In the genomic region with DNA sequence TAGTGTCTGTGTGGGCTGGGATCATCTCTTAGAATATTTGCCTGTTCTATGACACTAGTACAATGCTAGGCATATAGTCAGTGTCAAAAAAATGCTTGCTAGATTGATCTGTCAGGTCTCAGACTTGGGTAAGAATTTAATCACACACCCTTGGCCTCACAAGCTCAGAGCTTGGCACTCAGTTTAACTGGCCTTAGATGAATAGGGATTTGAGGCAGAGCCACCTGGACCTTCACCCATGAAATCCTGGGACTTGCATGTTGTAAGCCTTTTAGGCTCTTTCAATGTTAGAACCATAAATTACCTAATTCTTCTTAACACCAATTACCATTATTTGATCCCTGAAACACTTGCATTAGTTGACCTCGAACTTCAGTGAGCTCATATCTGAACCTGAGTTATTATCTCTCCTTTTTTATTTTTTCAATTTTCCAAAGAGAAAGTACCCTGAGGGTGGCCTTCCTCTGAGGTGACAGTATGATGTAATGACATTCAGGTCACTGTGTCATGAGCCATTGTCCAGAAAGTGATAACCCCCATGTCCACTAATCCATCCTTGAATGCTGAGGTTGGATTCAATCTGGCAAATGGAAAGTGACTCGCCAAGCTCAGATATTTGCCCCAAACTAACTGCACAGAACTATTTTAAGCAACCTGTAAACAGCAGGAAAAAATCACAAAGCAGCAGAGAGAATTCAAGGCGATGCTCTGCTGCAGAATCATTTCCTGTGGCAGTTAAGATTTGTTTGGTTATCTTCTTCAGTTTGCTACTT, we compare ENCODE assay signal across 20 cellular contexts.
"Had no signal": no experiment of that assay in that cellular context is flagged by ENCODE, and none has a peak within 500 bp of the region (broad histone marks: within the 10 kb centered on the region; RNA-seq: fewer than 3 reads in every experiment).

No MANE protein-coding gene starts in this region.

- H3K27me3 Mint-ChIP-seq: activated CD4-positive, alpha-beta memory T cell treated with anti-CD3 and anti-CD28 coated beads, Interleukin-2, amount 10 ng/mL, durations not matched to agents 7 days and 5 days; naive B cell; stimulated activated naive B cell treated with anti-CD40 and anti-IgM and Interleukin-4, amounts not matched to agents 10 μg/mL and 1 μg/mL and 100 μg/mL, for 72 hours; T-helper 17 cell had no signal

- H3K27me3 ChIP-seq: ascending aorta, breast epithelium, right atrium auricular region, thyroid gland, uterus had no signal

- H3K36me3 ChIP-seq: ascending aorta, breast epithelium, right atrium auricular region, thyroid gland, uterus had no signal

- H3K4me1 ChIP-seq: breast epithelium, thyroid gland, uterus had no signal

- H3K9me3 ChIP-seq: ascending aorta, breast epithelium, right atrium auricular region, thyroid gland, uterus had no signal

- ATAC-seq: stimulated activated naive B cell treated with anti-CD40 and anti-IgM and Interleukin-4, amounts not matched to agents 10 μg/mL and 1 μg/mL and 100 μg/mL, for 72 hours; T-helper 17 cell had no signal

- H3K36me3 Mint-ChIP-seq: activated naive CD8-positive, alpha-beta T cell; naive B cell; stimulated activated naive B cell treated with anti-CD40 and anti-IgM and Interleukin-4, amounts not matched to agents 10 μg/mL and 1 μg/mL and 100 μg/mL, for 72 hours had no signal

- H3K27ac Mint-ChIP-seq: activated CD4-positive, alpha-beta memory T cell treated with anti-CD3 and anti-CD28 coated beads, Interleukin-2, amount 10 ng/mL, durations not matched to agents 7 days and 5 days; activated naive CD8-positive, alpha-beta T cell; naive B cell; stimulated activated naive B cell treated with anti-CD40 and anti-IgM and Interleukin-4, amounts not matched to agents 10 μg/mL and 1 μg/mL and 100 μg/mL, for 72 hours; T-helper 17 cell had no signal

- H3K27ac ChIP-seq: ascending aorta, breast epithelium, right atrium auricular region, skin epidermis, thyroid gland had no signal

- DNase-seq: activated CD4-positive, alpha-beta memory T cell treated with anti-CD3 and anti-CD28 coated beads, Interleukin-2, amount 10 ng/mL, durations not matched to agents 7 days and 5 days; activated CD4-positive, alpha-beta T cell treated with anti-CD3 and anti-CD28 coated beads for 4 hours; activated gamma-delta T cell treated with Interleukin-2 at 50 U/mL for 16 hours; activated T-cell treated with anti-CD3 and anti-CD28 coated beads, Interleukin-2, amount 50 U/mL, for 48 hours; dermis blood vessel endothelial cell; erythroblast; naive B cell; nucleus accumbens; stimulated activated CD4-positive, alpha-beta T cell treated with anti-CD3 and anti-CD28 coated beads, Interleukin-15, amount 100 ng/mL, for 24 hours; stimulated activated CD4-positive, alpha-beta T cell treated with anti-CD3 and anti-CD28 coated beads, Interleukin-4, amount 100 ng/mL, for 1 hour; stimulated activated naive B cell treated with anti-CD40 and anti-IgM and Interleukin-4, amounts not matched to agents 10 μg/mL and 1 μg/mL and 100 μg/mL, for 72 hours; T-helper 17 cell; thyroid gland; uterus had no signal

- H3K4me3 Mint-ChIP-seq: activated CD4-positive, alpha-beta memory T cell treated with anti-CD3 and anti-CD28 coated beads, Interleukin-2, amount 10 ng/mL, durations not matched to agents 7 days and 5 days; activated naive CD8-positive, alpha-beta T cell; naive B cell; stimulated activated naive B cell treated with anti-CD40 and anti-IgM and Interleukin-4, amounts not matched to agents 10 μg/mL and 1 μg/mL and 100 μg/mL, for 72 hours; T-helper 17 cell had no signal

- H3K4me3 ChIP-seq: ascending aorta, breast epithelium, lung, right atrium auricular region, skin epidermis, thyroid gland, uterus had no signal

- H3K4me1 Mint-ChIP-seq: activated CD4-positive, alpha-beta memory T cell treated with anti-CD3 and anti-CD28 coated beads, Interleukin-2, amount 10 ng/mL, durations not matched to agents 7 days and 5 days; naive B cell; stimulated activated naive B cell treated with anti-CD40 and anti-IgM and Interleukin-4, amounts not matched to agents 10 μg/mL and 1 μg/mL and 100 μg/mL, for 72 hours; T-helper 17 cell had no signal
